ENCODE assay signal across 8 cellular contexts in genomic region chr2:27217173-27218121, GRCh38. TPM values are rescaled to one million over a fixed set of nuclear protein-coding genes. Genes with fewer than 3 reads are reported as not detected.
DNase-seq lines count a peak whose midpoint lies in the region; ATAC-seq and TF ChIP-seq lines count a peak whose summit lies in the region.

TSS of gene CAD (plus strand) at chr2:27217369. CDS start at chr2:27217552, 183 bp downstream.

- no peaks in the 10 kb centered on the region for H3K9me3 ChIP-seq in psoas muscle

- H3K4me3 ChIP-seq in psoas muscle (peak within 1 kb of the TSS; percentile 80), urinary bladder (ENCODE audit: low read depth, low read length) (peak within 1 kb of the TSS; percentile 54)

- H3K4me1 ChIP-seq in psoas muscle (peaks cover 22% of the 10 kb centered on the region), urinary bladder (ENCODE audit: insufficient read depth) (no peaks in the 10 kb centered on the region)

- 4 to 11% (median 8%) methylated on average over 61 to 72 of the region's 72 CpGs for WGBS in psoas muscle, 3 donors
- WGBS in urinary bladder = under 1% methylated on average over 72 of the region's 72 CpGs

- intact Hi-C loops in T-helper 1 cell treated with Interleukin-12 subunit alpha and Interleukin-12 subunit beta and Interleukin-4 antibody, amounts not matched to agents 30 ng/mL and 1 ng/mL, for 36 hours (cut with micrococcal nuclease) = loop anchor here (1.0 to 10.0 kb wide), 11 partner anchors 83 to 1175 kb away; partner anchors contain the start of genes ABHD1, AGBL5, EIF2B4 and FOSL2
- intact Hi-C loops in left cardiac atrium (cut with DNase I) = no loop called here
- intact Hi-C loops in psoas muscle (cut with DNase I) = loop anchor here in 1 of 2 donors (5.0 kb wide), 1 partner anchor 60 kb away; the partner anchor contains the start of gene DNAJC5G

- H3K27me3 ChIP-seq in psoas muscle (ENCODE audit: insufficient read depth in 3 of 3, low read length in 2 of 3) = no peaks in the 10 kb centered on the region

- TF ChIP-seq CTCF in GM12873 (IDR thresholded peaks at IDR 0.05; ENCODE audit: insufficient read depth, low read depth, low read length, missing control alignments) = peak; percentile 21
- peak; percentile 11 for TF ChIP-seq CTCF in psoas muscle (IDR thresholded peaks at IDR 0.05)

- H3K27ac ChIP-seq in psoas muscle = peak within 1 kb of the TSS; percentile 77
- peak within 1 kb of the TSS; percentile 14 for H3K27ac ChIP-seq in urinary bladder (ENCODE audit: low read depth)

- ATAC-seq in HG02759 (IDR thresholded peaks at IDR 0.05; ENCODE audit: unreplicated experiment) (peak; percentile 84), left cardiac atrium (peak; percentile 94 to 96), psoas muscle (peak; percentile 82 to 91 (median 88))

- DNase-seq in NCI-H1436 (lab: John Stamatoyannopoulos, UW) = peak; percentile 79
- DNase-seq in amniotic epithelial cell (ENCODE audit: low read depth) = peak; percentile 77
- peak; percentile 92 for DNase-seq in left cardiac atrium
- peak; percentile 88 to 90 for DNase-seq in psoas muscle

- H3K36me3 ChIP-seq in psoas muscle (ENCODE audit: insufficient read depth in 1 of 2, low read depth in 1 of 2) (peaks cover 8 to 84% of the 10 kb centered on the region in 2 donors), urinary bladder (ENCODE audit: insufficient read depth) (peaks cover 2% of the 10 kb centered on the region)

RNA-seq across cellular contexts. Expression of gene CAD, which starts in this region (rescaled TPM):
- total RNA-seq in T-helper 1 cell treated with Interleukin-12 subunit alpha and Interleukin-12 subunit beta and Interleukin-4 antibody, amounts not matched to agents 30 ng/mL and 1 ng/mL, for 36 hours = 68.3 and 72.3 TPM in 2 replicates
- total RNA-seq in left cardiac atrium = 10 to 100 TPM; 12.7 to 15.2 TPM
- 1 to 10 TPM; 7.8 to 8.6 (median 8.2) TPM for total RNA-seq in psoas muscle
- 10 to 100 TPM in 1 of 3 donors, 1 to 10 TPM in 2; 5.9 to 13.6 (median 7.3) TPM for polyA plus RNA-seq in psoas muscle
- 27.3 TPM for total RNA-seq in urinary bladder
- polyA plus RNA-seq in urinary bladder = 23.4 TPM

Comparison
In these comparisons a context has a peak if more than half of its experiments do, and no peak if none do; other contexts are left out.
1. Peak in every context shown above with its lines: DNase-seq, ATAC-seq, H3K4me3 ChIP-seq and H3K27ac ChIP-seq.